27 cellular contexts compared by ENCODE assay signal in genomic region chr16:49458221-49458620, GRCh38.
DNase-seq lines count a peak whose midpoint lies in the region; ATAC-seq, FAIRE-seq and TF ChIP-seq lines count a peak whose summit lies in the region.
"Had no signal": no experiment of that assay in that cellular context is flagged by ENCODE, and none has a peak within 500 bp of the region (broad histone marks: within the 10 kb centered on the region; RNA-seq: fewer than 3 reads in every experiment).

No MANE protein-coding gene starts in this region.

- TF ChIP-seq CTCF in H9 (conservative IDR thresholded peaks at IDR 0.05) (no peak), RWPE2 (IDR thresholded peaks at IDR 0.05; ENCODE audit: poor library complexity, severe bottlenecking) (no peak), H1 (IDR thresholded peaks at IDR 0.05; ENCODE audit: control extremely low read depth in 1 of 3, insufficient read depth in 1 of 3, low read depth in 1 of 3, low read length in 3 of 3) (no peak), spleen (IDR thresholded peaks at IDR 0.05 in 8 of 11, conservative IDR thresholded peaks at IDR 0.05 in 3 of 11) (no peak), lower lobe of right lung (IDR thresholded peaks at IDR 0.05) (no peak)

- H3K4me3 ChIP-seq in RWPE2 (ENCODE audit: severe bottlenecking) (no peak overlapping the region), H1 (ENCODE audit: extremely low read depth in 1 of 4, insufficient read depth in 2 of 4, low read depth in 3 of 4, low read length in 4 of 4) (no peak overlapping the region), spleen (no peak overlapping the region), lower lobe of right lung (no peak overlapping the region)
- H3K4me3 ChIP-seq: BLaER1 treated with 17β-estradiol and CSF1 and Interleukin-3, amounts not matched to agents 10 nM and 100 nM; cardiac muscle cell; left ventricle myocardium inferior; prostate gland; right lobe of liver; SJSA1; transverse colon had no signal

- H3K4ac ChIP-seq in H9 (ENCODE audit: low read depth, low read length) (no peak overlapping the region), H1 (replicated peaks; ENCODE audit: insufficient read length, low read depth, low read length) (no peak overlapping the region)

- H4K8ac ChIP-seq in H9 (replicated peaks; ENCODE audit: insufficient read length, low read depth, low read length) = no peak overlapping the region
- H4K8ac ChIP-seq in H1 (ENCODE audit: extremely low read depth, insufficient read depth, low read length) = no peak overlapping the region

- no peaks in the 10 kb centered on the region for H3K23me2 ChIP-seq in H9 (ENCODE audit: insufficient read length, low read depth, low read length, poor library complexity, severe bottlenecking)
- H3K23me2 ChIP-seq in H1 (ENCODE audit: low read depth, low read length) = no peaks in the 10 kb centered on the region

- H3K27ac ChIP-seq in H9 (ENCODE audit: insufficient read length, low read depth, low read length) = no peak overlapping the region
- no peak overlapping the region for H3K27ac ChIP-seq in RWPE2 (ENCODE audit: poor library complexity, severe bottlenecking)
- H3K27ac ChIP-seq in H1 (ENCODE audit: low read depth, low read length) = no peak overlapping the region
- H3K27ac ChIP-seq in spleen = no peak overlapping the region
- H3K27ac ChIP-seq in lower lobe of right lung = no peak overlapping the region
- H3K27ac ChIP-seq: BLaER1 treated with 17β-estradiol and CSF1 and Interleukin-3, amounts not matched to agents 10 nM and 100 nM; cardiac muscle cell; left ventricle myocardium inferior; neutrophil; prostate gland; right lobe of liver; SJSA1; transverse colon had no signal

- POLR2A ChIA-PET in H1 (lab: Charles Lee; ENCODE audit: partially characterized antibody) = no interaction called here

- H2BK12ac ChIP-seq in H9 (ENCODE audit: insufficient read length, low read depth, low read length) (no peak overlapping the region), H1 (ENCODE audit: low read depth, low read length) (no peak overlapping the region)

- H2AFZ ChIP-seq in H9 (ENCODE audit: low read length) (no peak overlapping the region), H1 (ENCODE audit: low read length) (no peak overlapping the region)

- H3K9me3 ChIP-seq in H9 (ENCODE audit: control insufficient read depth, low read depth, low read length) = no peaks in the 10 kb centered on the region
- H3K9me3 ChIP-seq in RWPE2 (ENCODE audit: severe bottlenecking) = no peaks in the 10 kb centered on the region
- H3K9me3 ChIP-seq in H1 (ENCODE audit: insufficient read depth in 2 of 2, low read depth in 1 of 2, low read length in 1 of 2) = no peaks in the 10 kb centered on the region
- no peaks in the 10 kb centered on the region for H3K9me3 ChIP-seq in spleen
- no peaks in the 10 kb centered on the region for H3K9me3 ChIP-seq in lower lobe of right lung
- H3K9me3 ChIP-seq: left ventricle myocardium inferior, neutrophil, prostate gland, right lobe of liver, SJSA1, transverse colon had no signal

- H4K5ac ChIP-seq in H9 (ENCODE audit: insufficient read length, low read depth, low read length) (no peak overlapping the region), H1 (ENCODE audit: insufficient read length, low read depth, low read length) (no peak overlapping the region)

- DNase-seq in H9 (peak; percentile 17), RWPE2 (ENCODE audit: low spot score) (peak; percentile 23), H1 (ENCODE audit: low read depth in 1 of 2, low spot score in 2 of 2) (peak in 1 of 2 experiments; percentile 29), spleen (peak; percentile 51), DMS53 (lab: John Stamatoyannopoulos, UW) (no peak), lower lobe of right lung (no peak), middle frontal gyrus (ENCODE audit: extremely low spot score, low spot score) (no peak)
- DNase-seq: activated gamma-delta T cell treated with Interleukin-2 at 50 U/mL for 16 hours; activated naive CD8-positive, alpha-beta T cell treated with anti-CD3 and anti-CD28 coated beads, Interleukin-2, amount 50 U/mL, for 24 hours; DMS153; GOT3; KG1; left ventricle myocardium inferior; NCI-H1105; NCI-H187 treated with DMSO at 0.1 percent for 48 hours; NCI-H2171; RPMI8226; stimulated activated CD4-positive, alpha-beta T cell treated with anti-CD3 and anti-CD28 coated beads, Interleukin-4, amount 100 ng/mL, for 24 hours; transverse colon had no signal

- H3K36me3 ChIP-seq in RWPE2 (ENCODE audit: low read depth) (no peaks in the 10 kb centered on the region), H1 (ENCODE audit: control insufficient read depth in 2 of 4, insufficient read depth in 4 of 4, low read length in 3 of 4) (no peaks in the 10 kb centered on the region), spleen (no peaks in the 10 kb centered on the region), lower lobe of right lung (no peaks in the 10 kb centered on the region)
- H3K36me3 ChIP-seq: BLaER1 treated with 17β-estradiol and CSF1 and Interleukin-3, amounts not matched to agents 10 nM and 100 nM; cardiac muscle cell; left ventricle myocardium inferior; neutrophil; prostate gland; right lobe of liver; SJSA1; transverse colon had no signal

- H3K79me1 ChIP-seq in H9 (ENCODE audit: insufficient read depth, low read depth, low read length, poor library complexity, severe bottlenecking) = no peaks in the 10 kb centered on the region
- no peaks in the 10 kb centered on the region for H3K79me1 ChIP-seq in H1 (ENCODE audit: low read depth, low read length)

- H3K18ac ChIP-seq in H9 (ENCODE audit: insufficient read length, low read depth, low read length) (no peak overlapping the region), H1 (ENCODE audit: extremely low read depth, low read length) (no peak overlapping the region)

- H2BK15ac ChIP-seq in H9 (ENCODE audit: low read depth, low read length) = no peak overlapping the region
- no peak overlapping the region for H2BK15ac ChIP-seq in H1 (ENCODE audit: low read length)

- no peak overlapping the region for H3K27ac Mint-ChIP-seq in H9
- H3K27ac Mint-ChIP-seq: activated naive CD8-positive, alpha-beta T cell treated with anti-CD3 and anti-CD28 coated beads, Interleukin-2, amount 50 U/mL, for 24 hours had no signal

- H2BK5ac ChIP-seq in H9 (ENCODE audit: insufficient read length, low read length) = no peak overlapping the region
- H2BK5ac ChIP-seq in H1 (ENCODE audit: low read depth, low read length) = no peak overlapping the region

- H3K23ac ChIP-seq in H9 (ENCODE audit: insufficient read length, low read depth, low read length) (no peak overlapping the region), H1 (ENCODE audit: insufficient read length) (no peak overlapping the region)

- H3K27me3 ChIP-seq in H9 (ENCODE audit: insufficient read depth, low read length) (no peaks in the 10 kb centered on the region), RWPE2 (ENCODE audit: insufficient read depth, poor library complexity, severe bottlenecking) (no peaks in the 10 kb centered on the region), H1 (replicated peaks in 1 of 4; ENCODE audit: control insufficient read depth in 3 of 4, extremely low read depth in 1 of 4, insufficient read depth in 3 of 4, low read length in 3 of 4) (no peaks in the 10 kb centered on the region; a peak in 2 of 7 replicates), spleen (replicated peaks in 1 of 7) (peaks cover 0 to 8% (median 0%) of the 10 kb centered on the region in 7 donors), lower lobe of right lung (ENCODE audit: low read depth) (no peaks in the 10 kb centered on the region)
- H3K27me3 ChIP-seq: BLaER1 treated with 17β-estradiol and CSF1 and Interleukin-3, amounts not matched to agents 10 nM and 100 nM; cardiac muscle cell; right lobe of liver; SJSA1 had no signal

- peaks cover 16% of the 10 kb centered on the region for H3K27me3 Mint-ChIP-seq in H9 (ENCODE audit: low read depth)

- intact Hi-C loops in spleen (cut with DNase I; ENCODE audit: low total_unique reads) = no loop called here
- intact Hi-C loops in lower lobe of right lung (cut with DNase I) = no loop called here

- no peak for TF ChIP-seq EP300 in H1 (IDR thresholded peaks at IDR 0.05; ENCODE audit: borderline replicate concordance in 1 of 2, low read depth in 2 of 2, low read length in 2 of 2)

- H2AK5ac ChIP-seq in H9 (ENCODE audit: insufficient read length, low read length) (no peak overlapping the region), H1 (ENCODE audit: low read depth, low read length) (no peak overlapping the region)

- H3K4me1 ChIP-seq in H9 (ENCODE audit: insufficient read depth, low read length) (no peaks in the 10 kb centered on the region), RWPE2 (ENCODE audit: insufficient read depth, poor library complexity, severe bottlenecking) (no peaks in the 10 kb centered on the region), H1 (replicated peaks in 1 of 4; ENCODE audit: control insufficient read depth in 3 of 4, insufficient read depth in 4 of 4, low read length in 3 of 4) (no peaks in the 10 kb centered on the region; a peak in 2 of 7 replicates), spleen (peaks cover 0 to 7% (median 3%) of the 10 kb centered on the region in 6 donors), lower lobe of right lung (no peaks in the 10 kb centered on the region)
- H3K4me1 ChIP-seq: prostate gland, right lobe of liver, SJSA1, transverse colon had no signal

- no peak overlapping the region for H3K4me3 Mint-ChIP-seq in H9
- H3K4me3 Mint-ChIP-seq: activated naive CD8-positive, alpha-beta T cell treated with anti-CD3 and anti-CD28 coated beads, Interleukin-2, amount 50 U/mL, for 24 hours had no signal

- H3K4me1 Mint-ChIP-seq in H9 = peaks cover 2 to 12% of the 10 kb centered on the region in 2 experiments; a peak in 3 of 4 replicates

- CTCF ChIA-PET in H1 (lab: Charles Lee; ENCODE audit: partially characterized antibody) = no interaction called here

- H3K4me2 ChIP-seq in H9 (ENCODE audit: insufficient read depth, insufficient read length, low read length) = no peak overlapping the region
- H3K4me2 ChIP-seq in H1 (ENCODE audit: insufficient read depth in 1 of 2, low read depth in 2 of 2, low read length in 2 of 2) = no peak overlapping the region

- peaks cover 0 to 4% of the 10 kb centered on the region in 2 experiments; a peak in 2 of 5 replicates for H3K9me3 Mint-ChIP-seq in H9
- H3K9me3 Mint-ChIP-seq: activated naive CD8-positive, alpha-beta T cell treated with anti-CD3 and anti-CD28 coated beads, Interleukin-2, amount 50 U/mL, for 24 hours had no signal

- FAIRE-seq in H1 (lab: Jason Lieb, UNC) = no peak
- FAIRE-seq: astrocyte had no signal

- no CpG with 5 or more reads among the region's 7 CpGs for WGBS in H9 (ENCODE audit: extremely low coverage, insufficient read length, low lambda C conversion rate)
- WGBS in H1 (ENCODE audit: extremely low coverage in 1 of 2, insufficient coverage in 1 of 2, insufficient read length in 1 of 2, insufficient replicate concordance in 2 of 2, low coverage in 1 of 2, low lambda C conversion rate in 2 of 2, missing lambda C conversion rate in 1 of 2), 2 experiments = 87% methylated on average over 7 of the region's 7 CpGs; no CpG with 5 or more reads in 1 of the 2 experiments
- 84 to 95% (median 85%) methylated on average over 7 of the region's 7 CpGs for WGBS in spleen, 5 donors

- H3K36me3 Mint-ChIP-seq in H9 (ENCODE audit: insufficient read depth in 1 of 3, low read depth in 3 of 3) = peaks cover 0 to 5% (median 0%) of the 10 kb centered on the region in 3 experiments; a peak in 1 of 7 replicates

- no peak overlapping the region for H3T11ph ChIP-seq in H9 (ENCODE audit: low read length)

- H4K91ac ChIP-seq in H9 (ENCODE audit: insufficient read length, low read depth, low read length) (no peak overlapping the region), H1 (replicated peaks; ENCODE audit: insufficient read length, low read length) (no peak overlapping the region)

- no peak for TF ChIP-seq RAD21 in H1 (IDR thresholded peaks at IDR 0.05 in 1 of 2, conservative IDR thresholded peaks at IDR 0.05 in 1 of 2; ENCODE audit: low read depth in 2 of 2, low read length in 2 of 2)

- H4K20me1 ChIP-seq in H9 (ENCODE audit: control insufficient read depth, insufficient read depth, insufficient read length) (no peaks in the 10 kb centered on the region), H1 (replicated peaks in 1 of 2; ENCODE audit: control insufficient read depth in 1 of 2, insufficient read depth in 2 of 2, low read length in 2 of 2) (no peaks in the 10 kb centered on the region)
- H4K20me1 ChIP-seq: BLaER1 treated with 17β-estradiol and CSF1 and Interleukin-3, amounts not matched to agents 10 nM and 100 nM had no signal

- TF ChIP-seq POLR2A in H1 (IDR thresholded peaks at IDR 0.05; ENCODE audit: control extremely low read depth in 1 of 2, low read depth in 2 of 2, low read length in 2 of 2) = no peak
- no peak for TF ChIP-seq POLR2A in spleen (IDR thresholded peaks at IDR 0.05)

- no peak overlapping the region for H3K14ac ChIP-seq in H9 (ENCODE audit: insufficient read depth, low read length)
- no peak overlapping the region for H3K14ac ChIP-seq in H1 (ENCODE audit: insufficient read length)

- H2BK20ac ChIP-seq in H9 (ENCODE audit: low read depth, low read length, poor library complexity, severe bottlenecking) (no peak overlapping the region), H1 (ENCODE audit: low read length) (no peak overlapping the region)

- H3K79me2 ChIP-seq in H9 (ENCODE audit: insufficient read depth, low read length) = no peaks in the 10 kb centered on the region
- H3K79me2 ChIP-seq in H1 (ENCODE audit: control insufficient read depth in 1 of 2, insufficient read depth in 2 of 2, low read length in 2 of 2) = no peaks in the 10 kb centered on the region

- no peak overlapping the region for H3K9ac ChIP-seq in H9 (ENCODE audit: extremely low read depth, insufficient read length, low read length)
- H3K9ac ChIP-seq in H1 (replicated peaks in 1 of 4; ENCODE audit: extremely low read depth in 1 of 4, low read depth in 3 of 4, low read length in 3 of 4) = no peak overlapping the region
- H3K9ac ChIP-seq: BLaER1 treated with 17β-estradiol and CSF1 and Interleukin-3, amounts not matched to agents 10 nM and 100 nM had no signal

- ATAC-seq in RWPE2 (ENCODE audit: low read depth) (no peak), lower lobe of right lung (no peak)
- ATAC-seq: activated naive CD8-positive, alpha-beta T cell treated with anti-CD3 and anti-CD28 coated beads, Interleukin-2, amount 50 U/mL, for 24 hours; esophagus mucosa; right lobe of liver had no signal

- H3K56ac ChIP-seq in H9 (ENCODE audit: insufficient read length, low read depth, low read length) = no peak overlapping the region
- H3K56ac ChIP-seq in H1 (replicated peaks; ENCODE audit: insufficient read length, low read depth, low read length) = no peak overlapping the region

- no peak overlapping the region for H2BK120ac ChIP-seq in H9 (ENCODE audit: low read depth, low read length, poor library complexity, severe bottlenecking)
- H2BK120ac ChIP-seq in H1 (replicated peaks; ENCODE audit: low read depth, low read length) = no peak overlapping the region

Comparison
In these comparisons a context has a peak if more than half of its experiments do, and no peak if none do; other contexts are left out.
1. DNase-seq: peak in H9 (single experiment), RWPE2 (single experiment) and spleen (single experiment); none in DMS53 (single experiment), lower lobe of right lung (single experiment) and middle frontal gyrus (single experiment).